ENCODE assay signal across 7 cellular contexts in the genomic region with DNA sequence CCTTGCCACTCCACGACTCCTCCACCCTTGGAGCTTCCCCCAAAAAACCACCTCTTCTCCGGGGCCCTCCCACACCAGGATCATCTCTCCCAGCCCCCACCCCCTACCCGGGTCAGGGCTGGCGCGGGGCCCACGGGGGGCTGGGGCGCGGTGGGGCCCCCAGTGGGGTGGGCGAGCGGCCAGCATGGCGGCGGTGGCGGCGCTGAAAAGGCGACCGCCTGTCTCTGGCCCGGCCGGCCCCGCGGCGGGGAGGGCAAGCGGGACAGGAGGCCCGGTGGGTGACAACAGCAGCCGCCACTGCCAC. TPM values are rescaled to one million over a fixed set of nuclear protein-coding genes. Genes with fewer than 3 reads are reported as not detected.
A peak's percentile ranks its signal among the peaks of the same experiment; 100 is the strongest.
DNase-seq lines count a peak whose midpoint lies in the region; ATAC-seq and TF ChIP-seq lines count a peak whose summit lies in the region.

No MANE protein-coding gene starts in this region.

- no peaks in the 10 kb centered on the region for H3K27me3 ChIP-seq in iPS-18a (ENCODE audit: control insufficient read depth, insufficient read depth, low read length)
- no peaks in the 10 kb centered on the region for H3K27me3 ChIP-seq in subcutaneous abdominal adipose tissue (ENCODE audit: control insufficient read depth in 5 of 5, insufficient read depth in 4 of 5, low read length in 5 of 5)

- intact Hi-C loops in sciatic nerve (cut with DNase I): no loop called here

- POLR2A ChIA-PET in activated CD8-positive, alpha-beta T cell treated with anti-CD3 and anti-CD28 coated beads, Interleukin-2, amount 10 ng/mL, durations not matched to agents 7 days and 5 days (lab: Charles Lee): interaction anchor here (0.9 to 1.9 kb wide), 4 partner anchors 9 to 13 kb away, joined by 4 to 13 read pairs (median 7); a partner anchor contains a TSS

- H3K36me3 ChIP-seq in iPS-18a (ENCODE audit: control insufficient read depth, low read depth, low read length): peaks cover 56% of the 10 kb centered on the region
- H3K36me3 ChIP-seq in subcutaneous abdominal adipose tissue (ENCODE audit: control insufficient read depth in 5 of 5, insufficient read depth in 5 of 5, low read length in 5 of 5): peaks cover 13 to 69% (median 49%) of the 10 kb centered on the region in 5 donors

- peak overlapping the region; percentile 67 for H3K4me3 Mint-ChIP-seq in activated CD8-positive, alpha-beta T cell treated with anti-CD3 and anti-CD28 coated beads, Interleukin-2, amount 10 ng/mL, durations not matched to agents 7 days and 5 days

- no peak for ATAC-seq in activated CD8-positive, alpha-beta T cell treated with anti-CD3 and anti-CD28 coated beads, Interleukin-2, amount 10 ng/mL, durations not matched to agents 7 days and 5 days
- ATAC-seq in sciatic nerve (no peak), GM21447 (IDR thresholded peaks at IDR 0.05; ENCODE audit: unreplicated experiment) (no peak), GM21515 (IDR thresholded peaks at IDR 0.05; ENCODE audit: unreplicated experiment) (no peak)

- H3K9me3 Mint-ChIP-seq in activated CD8-positive, alpha-beta T cell treated with anti-CD3 and anti-CD28 coated beads, Interleukin-2, amount 10 ng/mL, durations not matched to agents 7 days and 5 days (ENCODE audit: insufficient read depth): no peaks in the 10 kb centered on the region

- H3K9me3 ChIP-seq in iPS-18a (ENCODE audit: control insufficient read depth, low read depth, low read length): no peaks in the 10 kb centered on the region
- no peaks in the 10 kb centered on the region for H3K9me3 ChIP-seq in subcutaneous abdominal adipose tissue (ENCODE audit: control insufficient read depth in 5 of 5, low read length in 5 of 5)

- no peak for TF ChIP-seq CTCF in HFF-Myc (IDR thresholded peaks at IDR 0.05; ENCODE audit: low read depth, low read length, missing control alignments)

- H3K4me1 ChIP-seq in iPS-18a (ENCODE audit: control insufficient read depth, low read depth, low read length): peaks cover 9% of the 10 kb centered on the region
- peaks cover 9 to 29% (median 22%) of the 10 kb centered on the region in 5 donors for H3K4me1 ChIP-seq in subcutaneous abdominal adipose tissue (ENCODE audit: control insufficient read depth in 5 of 5, insufficient read depth in 5 of 5, low read length in 5 of 5)

- CTCF ChIA-PET in activated CD8-positive, alpha-beta T cell treated with anti-CD3 and anti-CD28 coated beads, Interleukin-2, amount 10 ng/mL, durations not matched to agents 7 days and 5 days (lab: Charles Lee): interaction anchor here (1.1 to 2.2 kb wide), 5 partner anchors 12 to 137 kb away, joined by 4 to 70 read pairs (median 11); a partner anchor contains a TSS

- H3K27me3 Mint-ChIP-seq in activated CD8-positive, alpha-beta T cell treated with anti-CD3 and anti-CD28 coated beads, Interleukin-2, amount 10 ng/mL, durations not matched to agents 7 days and 5 days (ENCODE audit: low read depth): no peaks in the 10 kb centered on the region

- H3K4me1 Mint-ChIP-seq in activated CD8-positive, alpha-beta T cell treated with anti-CD3 and anti-CD28 coated beads, Interleukin-2, amount 10 ng/mL, durations not matched to agents 7 days and 5 days (ENCODE audit: low read depth): peaks cover 39% of the 10 kb centered on the region

- H3K36me3 Mint-ChIP-seq in activated CD8-positive, alpha-beta T cell treated with anti-CD3 and anti-CD28 coated beads, Interleukin-2, amount 10 ng/mL, durations not matched to agents 7 days and 5 days (ENCODE audit: low read depth): peaks cover 68% of the 10 kb centered on the region

- H3K9ac ChIP-seq in iPS-18a (ENCODE audit: low read length) (peak overlapping the region; percentile 90), subcutaneous abdominal adipose tissue (ENCODE audit: low read length in 5 of 5) (peak overlapping the region; percentile 52 to 78 (median 76))

- H3K4me3 ChIP-seq in HFF-Myc (replicated peaks; ENCODE audit: low read depth, low read length) (peak overlapping the region; percentile 47), iPS-18a (ENCODE audit: low read length) (peak overlapping the region; percentile 86), subcutaneous abdominal adipose tissue (ENCODE audit: low read depth in 1 of 5, low read length in 5 of 5) (peak overlapping the region; percentile 70 to 98 (median 90))

- H3K27ac ChIP-seq in iPS-18a (ENCODE audit: low read length): peak overlapping the region; percentile 25
- peak overlapping the region; percentile 80 for H3K27ac ChIP-seq in subcutaneous abdominal adipose tissue (ENCODE audit: low read depth, low read length)

- DNase-seq in HFF-Myc (ENCODE audit: extremely low read depth, low read depth) (no peak), sciatic nerve (ENCODE audit: low spot score) (no peak)
- no peak for DNase-seq in activated CD8-positive, alpha-beta T cell treated with anti-CD3 and anti-CD28 coated beads, Interleukin-2, amount 10 ng/mL, durations not matched to agents 7 days and 5 days

- H3K27ac Mint-ChIP-seq in activated CD8-positive, alpha-beta T cell treated with anti-CD3 and anti-CD28 coated beads, Interleukin-2, amount 10 ng/mL, durations not matched to agents 7 days and 5 days: peak overlapping the region; percentile 79

RNA-seq across cellular contexts. Expression of a gene that starts 0.8 kb away (rescaled TPM):
- 1 to 10 TPM; 7.5 to 8.5 TPM for total RNA-seq in activated CD8-positive, alpha-beta T cell treated with anti-CD3 and anti-CD28 coated beads, Interleukin-2, amount 10 ng/mL, durations not matched to agents 7 days and 5 days
- 18.3 TPM for total RNA-seq in sciatic nerve

RNA-seq across cellular contexts. Expression of a gene that starts 13.1 kb away (rescaled TPM):
- 100 to 1,000 TPM; 385 to 399 TPM for total RNA-seq in activated CD8-positive, alpha-beta T cell treated with anti-CD3 and anti-CD28 coated beads, Interleukin-2, amount 10 ng/mL, durations not matched to agents 7 days and 5 days
- total RNA-seq in sciatic nerve: 132 TPM

RNA-seq across cellular contexts. Expression of a gene that starts 54.5 kb away (rescaled TPM):
- total RNA-seq in activated CD8-positive, alpha-beta T cell treated with anti-CD3 and anti-CD28 coated beads, Interleukin-2, amount 10 ng/mL, durations not matched to agents 7 days and 5 days: not detected
- not detected for total RNA-seq in sciatic nerve
